In genomic region chr21:42383331-42383730, GRCh38 we compare ENCODE assay signal across 18 cellular contexts. TPM values are rescaled to one million over a fixed set of nuclear protein-coding genes. Genes with fewer than 3 reads are reported as not detected.
DNase-seq lines count a peak whose midpoint lies in the region; ATAC-seq and TF ChIP-seq lines count a peak whose summit lies in the region.
"Had no signal": no experiment of that assay in that cellular context is flagged by ENCODE, and none has a peak within 500 bp of the region (broad histone marks: within the 10 kb centered on the region; RNA-seq: fewer than 3 reads in every experiment).

No MANE protein-coding gene starts in this region.

- H3K4me1 ChIP-seq in BLaER1 (peaks cover 80% of the 10 kb centered on the region), upper lobe of left lung (peaks cover 0 to 8% (median 2%) of the 10 kb centered on the region in 4 donors)
- H3K4me1 ChIP-seq: HAP-1 had no signal

- TF ChIP-seq EP300 in upper lobe of left lung (IDR thresholded peaks at IDR 0.05) = no peak

- no peaks in the 10 kb centered on the region for H3K27me3 ChIP-seq in BLaER1
- H3K27me3 ChIP-seq in upper lobe of left lung = no peaks in the 10 kb centered on the region

- H3K4me3 ChIP-seq in BLaER1 (no peak overlapping the region), upper lobe of left lung (no peak overlapping the region)
- H3K4me3 ChIP-seq: GM12878, HAP-1 had no signal

- no peak for TF ChIP-seq POLR2A in upper lobe of left lung (IDR thresholded peaks at IDR 0.05)

- H3K36me3 ChIP-seq in BLaER1 (peaks cover 10% of the 10 kb centered on the region; the same call in 1 of the 2 replicates), upper lobe of left lung (no peaks in the 10 kb centered on the region)
- H3K36me3 ChIP-seq: HAP-1 had no signal

- intact Hi-C loops in MCF 10A (cut with micrococcal nuclease) = no loop called here

- H3K36me3 Mint-ChIP-seq in glutamatergic neuron (ENCODE audit: unreplicated experiment) = peaks cover 14% of the 10 kb centered on the region
- H3K36me3 Mint-ChIP-seq in MCF 10A (ENCODE audit: insufficient read depth, unreplicated experiment) = no peaks in the 10 kb centered on the region
- H3K36me3 Mint-ChIP-seq: CD4-positive, CD25-positive, alpha-beta regulatory T cell had no signal

- ATAC-seq in omental fat pad (ENCODE audit: low FRiP score) (peak; percentile 15), upper lobe of left lung (ENCODE audit: low FRiP score in 2 of 2) (no peak), GM21423 (IDR thresholded peaks at IDR 0.05; ENCODE audit: unreplicated experiment) (no peak)
- ATAC-seq: GM12878 had no signal

- H3K9me3 Mint-ChIP-seq in glutamatergic neuron (ENCODE audit: unreplicated experiment) (peaks cover 4% of the 10 kb centered on the region), MCF 10A (ENCODE audit: unreplicated experiment) (no peaks in the 10 kb centered on the region)

- H3K9ac ChIP-seq in BLaER1 = no peak overlapping the region

- H3K4me1 Mint-ChIP-seq in glutamatergic neuron (ENCODE audit: low read depth, unreplicated experiment) (peaks cover 6% of the 10 kb centered on the region), MCF 10A (ENCODE audit: insufficient read depth, unreplicated experiment) (peaks cover 6% of the 10 kb centered on the region)

- no peak overlapping the region for H3K27ac Mint-ChIP-seq in glutamatergic neuron (ENCODE audit: unreplicated experiment)
- H3K27ac Mint-ChIP-seq in MCF 10A (ENCODE audit: low read depth, unreplicated experiment) = no peak overlapping the region

- peak overlapping the region; percentile 79 for H3K4me2 ChIP-seq in BLaER1

- peaks cover 1% of the 10 kb centered on the region for H3K27me3 Mint-ChIP-seq in glutamatergic neuron (ENCODE audit: unreplicated experiment)
- H3K27me3 Mint-ChIP-seq in MCF 10A (ENCODE audit: insufficient read depth, unreplicated experiment) = no peaks in the 10 kb centered on the region
- H3K27me3 Mint-ChIP-seq: CD4-positive, CD25-positive, alpha-beta regulatory T cell had no signal

- no peak overlapping the region for H3K27ac ChIP-seq in BLaER1
- peak overlapping the region; percentile 51; the same call in 1 of the 2 replicates for H3K27ac ChIP-seq in VCaP
- H3K27ac ChIP-seq in upper lobe of left lung = no peak overlapping the region
- H3K27ac ChIP-seq: 22Rv1 had no signal

- no peaks in the 10 kb centered on the region for H4K20me1 ChIP-seq in BLaER1

- CTCF ChIA-PET in MCF 10A (lab: Yijun Ruan, JAX) = no interaction called here

- WGBS in upper lobe of left lung, 2 donors = 77 to 90% methylated on average over 6 of the region's 6 CpGs

- TF ChIP-seq CTCF in VCaP (conservative IDR thresholded peaks at IDR 0.05) (no peak), glutamatergic neuron (IDR thresholded peaks at IDR 0.05; ENCODE audit: partially characterized antibody, unreplicated experiment) (no peak), omental fat pad (IDR thresholded peaks at IDR 0.05) (no peak), MCF 10A (IDR thresholded peaks at IDR 0.05; ENCODE audit: unreplicated experiment) (no peak), upper lobe of left lung (IDR thresholded peaks at IDR 0.05) (no peak)

- peaks cover 26% of the 10 kb centered on the region for H3K9me3 ChIP-seq in BLaER1
- H3K9me3 ChIP-seq in upper lobe of left lung = peaks cover 0 to 10% (median 0%) of the 10 kb centered on the region in 4 donors
- H3K9me3 ChIP-seq: HAP-1 had no signal

- no TSS peak for BruUV-seq in MCF 10A (replicated peaks; lab: Mats Ljungman, UMichigan)

- POLR2A ChIA-PET in MCF 10A (lab: Yijun Ruan, JAX) = no interaction called here

- DNase-seq in glutamatergic neuron = peak; percentile 3
- DNase-seq in omental fat pad (ENCODE audit: low spot score) = no peak
- DNase-seq in T-helper 9 cell = no peak
- no peak for DNase-seq in MCF 10A (ENCODE audit: unreplicated experiment)
- DNase-seq in upper lobe of left lung = no peak
- DNase-seq: Calu3; CD4-positive, CD25-positive, alpha-beta regulatory T cell; DMS 273 treated with DMSO at 0.1 percent for 48 hours had no signal

- H3K4me3 Mint-ChIP-seq in glutamatergic neuron (ENCODE audit: unreplicated experiment) = no peak overlapping the region
- H3K4me3 Mint-ChIP-seq in MCF 10A (ENCODE audit: unreplicated experiment) = no peak overlapping the region
- H3K4me3 Mint-ChIP-seq: CD4-positive, CD25-positive, alpha-beta regulatory T cell had no signal

RNA-seq across cellular contexts. Expression of gene TMPRSS3, which starts 12.5 kb away (rescaled TPM):
- 0.71 TPM for total RNA-seq in glutamatergic neuron (ENCODE audit: unreplicated experiment)
- 1 to 10 TPM in 3 of 4 donors, under 1 TPM in 1; 0.32 to 8.7 (median 5.9) TPM for total RNA-seq in omental fat pad
- 2.0 and 2.4 TPM in 2 replicates for total RNA-seq in MCF 10A (2022)
- total RNA-seq in upper lobe of left lung = 10 to 100 TPM in 1 of 6 donors, 1 to 10 TPM in 5; 3.5 to 12.5 (median 5.8) TPM
- total RNA-seq: A673, G401, H1, HT1080 had no signal

RNA-seq across cellular contexts. Expression of gene TFF1, which starts 17.0 kb away (rescaled TPM):
- not detected for total RNA-seq in glutamatergic neuron (ENCODE audit: unreplicated experiment)
- total RNA-seq in omental fat pad = not detected
- not detected in 2 replicates for total RNA-seq in MCF 10A (2022)
- total RNA-seq in upper lobe of left lung = under 1 TPM in 2 of 6 donors, not detected in 4; 0.72 to 0.84 TPM
- total RNA-seq: A673; Calu3; CD4-positive, CD25-positive, alpha-beta regulatory T cell; G401; GM12878; H1; HT1080 had no signal

RNA-seq across cellular contexts. Expression of gene UBASH3A, which starts 20.4 kb away (rescaled TPM):
- total RNA-seq in glutamatergic neuron (ENCODE audit: unreplicated experiment) (not detected), omental fat pad (under 1 TPM in 3 of 4 donors, not detected in 1; 0.31 to 0.96 (median 0.79) TPM), MCF 10A (2022) (not detected in 2 replicates), upper lobe of left lung (1 to 10 TPM in 5 of 6 donors, not detected in 1; 1.4 to 7.3 (median 2.9) TPM)
- total RNA-seq: A673, Calu3, G401, H1, HT1080 had no signal

RNA-seq across cellular contexts. Expression of gene TFF2, which starts 32.5 kb away (rescaled TPM):
- total RNA-seq in glutamatergic neuron (ENCODE audit: unreplicated experiment) = not detected
- not detected for total RNA-seq in omental fat pad
- not detected in 2 replicates for total RNA-seq in MCF 10A (2022)
- not detected for total RNA-seq in upper lobe of left lung
- total RNA-seq: A673; Calu3; CD4-positive, CD25-positive, alpha-beta regulatory T cell; G401; GM12878; H1; HT1080 had no signal
